8 cellular contexts compared by ENCODE assay signal in genomic region chr20:50572922-50573777, GRCh38.
DNase-seq lines count a peak whose midpoint lies in the region; ATAC-seq and TF ChIP-seq lines count a peak whose summit lies in the region.

No MANE protein-coding gene starts in this region.

- CTCF ChIA-PET in HEK293 (lab: Yijun Ruan, JAX) = interaction anchor here (0.5 to 3.4 kb wide), 9 partner anchors 8 to 391 kb away, joined by 3 to 20 read pairs (median 4); no protein-coding TSS in a partner anchor

- no peaks in the 10 kb centered on the region for H3K27me3 ChIP-seq in lung (ENCODE audit: control insufficient read depth, insufficient read depth)

- no peaks in the 10 kb centered on the region for H3K4me1 ChIP-seq in HEK293 (ENCODE audit: control insufficient read depth, insufficient read depth, low read length)
- peaks cover 6 to 12% of the 10 kb centered on the region in 2 donors for H3K4me1 ChIP-seq in lung (ENCODE audit: control insufficient read depth in 2 of 2, insufficient read depth in 2 of 2, low read length in 2 of 2)

- H3K9me3 ChIP-seq in HEK293 (ENCODE audit: control insufficient read depth, insufficient read depth, low read depth, low read length) = no peaks in the 10 kb centered on the region
- peaks cover 0 to 2% of the 10 kb centered on the region in 2 donors for H3K9me3 ChIP-seq in lung (ENCODE audit: control insufficient read depth in 2 of 2, insufficient read depth in 1 of 2, low read length in 1 of 2)

- POLR2A ChIA-PET in HEK293 (lab: Yijun Ruan, JAX) = no interaction called here

- DNase-seq in A172 (ENCODE audit: low spot score) = peak; percentile 87
- peak in 37 of 56 donors; percentile 16 to 71 (median 43) for DNase-seq in amygdala (lab: John Stamatoyannopoulos, UW)
- DNase-seq in lung (ENCODE audit: low spot score) = no peak
- DNase-seq in NCI-H1930 (lab: John Stamatoyannopoulos, UW) = no peak
- DNase-seq in activated gamma-delta T cell treated with Interleukin-2 at 50 U/mL for 16 hours = no peak
- DNase-seq in NCI-H2227 treated with DMSO at 0.1 percent for 48 hours (lab: John Stamatoyannopoulos, UW) = no peak

- H3K36me3 ChIP-seq in HEK293 (ENCODE audit: control insufficient read depth in 2 of 2, insufficient read depth in 1 of 2, low read length in 2 of 2) (peaks cover 0 to 82% of the 10 kb centered on the region in 2 experiments; a peak in 1 of 3 replicates), lung (ENCODE audit: control insufficient read depth in 2 of 2, insufficient read depth in 2 of 2, low read length in 2 of 2) (peaks cover 17 to 39% of the 10 kb centered on the region in 2 donors)

- H3K4me3 ChIP-seq in HEK293 (ENCODE audit: low read depth, low read length) (no peak overlapping the region), lung (no peak overlapping the region)

- WGBS in lung, 2 donors = 23 to 32% methylated on average over 6 of the region's 6 CpGs

- no peak overlapping the region for H3K27ac ChIP-seq in HEK293 (ENCODE audit: extremely low read depth, low read depth, low read length)
- peak overlapping the region; percentile 58 to 83 for H3K27ac ChIP-seq in lung (ENCODE audit: low read depth in 1 of 2, low read length in 1 of 2)

- TF ChIP-seq CTCF in HEK293 (tag by site-specific recombination; IDR thresholded peaks at IDR 0.05) (no peak), lung (IDR thresholded peaks at IDR 0.05; ENCODE audit: control extremely low read depth, extremely low read depth) (no peak)

- no peak for ATAC-seq in lung (ENCODE audit: insufficient read depth, low FRiP score)
- no peak for ATAC-seq in HG03571 (IDR thresholded peaks at IDR 0.05; ENCODE audit: unreplicated experiment)

TF ChIP-seq in HEK293, 187 proteins besides CTCF, POLR2A, EP300 and RAD21:
- no peak for TF ChIP-seq ZNF148 (tag by site-specific recombination; IDR thresholded peaks at IDR 0.05; ENCODE audit: borderline replicate concordance)
- TF ChIP-seq ZBTB6 (tag by site-specific recombination; IDR thresholded peaks at IDR 0.05) = no peak
- TF ChIP-seq KLF16 (tag by site-specific recombination; IDR thresholded peaks at IDR 0.05) = no peak
- TF ChIP-seq ZNF266 (tag by site-specific recombination; IDR thresholded peaks at IDR 0.05; ENCODE audit: low read depth) = no peak
- TF ChIP-seq RBAK (tag by site-specific recombination; IDR thresholded peaks at IDR 0.05) = no peak
- no peak for TF ChIP-seq ZNF335 (tag by site-specific recombination; conservative IDR thresholded peaks at IDR 0.05)
- no peak for TF ChIP-seq ZNF488 (tag by site-specific recombination; IDR thresholded peaks at IDR 0.05)
- no peak for TF ChIP-seq ZBTB44 (tag by site-specific recombination; IDR thresholded peaks at IDR 0.05)
- TF ChIP-seq ZNF585B (tag by site-specific recombination; IDR thresholded peaks at IDR 0.05) = no peak
- peak; percentile 56; the same call in 1 of the 2 replicates for TF ChIP-seq ZBTB48 (tag by site-specific recombination; IDR thresholded peaks at IDR 0.05)
- no peak for TF ChIP-seq ZNF776 (tag by site-specific recombination; IDR thresholded peaks at IDR 0.05; ENCODE audit: borderline replicate concordance)
- TF ChIP-seq ZFP69B (tag by site-specific recombination; IDR thresholded peaks at IDR 0.05) = no peak
- TF ChIP-seq SCRT2 (tag by site-specific recombination; IDR thresholded peaks at IDR 0.05) = peak; percentile 80
- no peak for TF ChIP-seq ZNF16 (tag by site-specific recombination; IDR thresholded peaks at IDR 0.05; ENCODE audit: low read depth)
- no peak for TF ChIP-seq ZSCAN18 (tag by site-specific recombination; IDR thresholded peaks at IDR 0.05)
- no peak for TF ChIP-seq ZBTB7A (tag by site-specific recombination; IDR thresholded peaks at IDR 0.05; ENCODE audit: low read depth)
- TF ChIP-seq SCRT1 (tag by site-specific recombination; IDR thresholded peaks at IDR 0.05; ENCODE audit: borderline replicate concordance) = no peak

Comparison
In these comparisons a context has a peak if more than half of its experiments do, and no peak if none do; other contexts are left out.
1. DNase-seq: peak in A172 (single experiment) and amygdala (37 of 56); none in lung (single experiment), NCI-H1930 (0 of 2), activated gamma-delta T cell treated with Interleukin-2 at 50 U/mL for 16 hours (single experiment) and NCI-H2227 treated with DMSO at 0.1 percent for 48 hours (single experiment).